In the genomic region with DNA sequence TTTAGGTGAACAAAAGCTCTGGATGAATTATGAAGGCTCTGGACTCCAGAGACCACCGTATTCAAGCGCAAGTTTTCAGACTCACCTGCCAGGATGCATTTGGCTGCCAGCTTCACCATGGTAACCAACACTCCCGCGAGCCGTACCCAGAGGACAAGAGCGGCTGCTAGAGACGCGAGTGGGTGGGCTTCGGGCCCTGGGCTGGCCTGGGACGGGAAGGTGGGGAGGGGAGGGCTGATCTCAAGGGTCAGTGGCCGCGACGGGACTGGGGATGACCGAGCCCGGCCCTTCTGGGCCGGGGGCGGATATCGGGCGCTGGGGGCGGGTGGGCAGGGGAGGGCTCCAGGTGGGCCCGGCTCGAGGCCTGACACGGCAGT, we compare ENCODE assay signal across 8 cellular contexts. TPM values are rescaled to one million over a fixed set of nuclear protein-coding genes. Genes with fewer than 3 reads are reported as not detected.
DNase-seq lines count a peak whose midpoint lies in the region; ATAC-seq and TF ChIP-seq lines count a peak whose summit lies in the region.

No MANE protein-coding gene starts in this region.

- H3K9me3 ChIP-seq in duodenal mucosa (ENCODE audit: control insufficient read depth in 1 of 2, low read length in 2 of 2) = no peaks in the 10 kb centered on the region
- H3K9me3 ChIP-seq in mucosa of descending colon = no peaks in the 10 kb centered on the region
- no peaks in the 10 kb centered on the region for H3K9me3 ChIP-seq in stomach

- H3K4me1 ChIP-seq in duodenal mucosa (ENCODE audit: control insufficient read depth in 1 of 2, insufficient read depth in 2 of 2, low read length in 2 of 2) = peaks cover 12 to 17% of the 10 kb centered on the region in 2 donors
- peaks cover 12% of the 10 kb centered on the region for H3K4me1 ChIP-seq in mucosa of descending colon (ENCODE audit: low read depth)
- peaks cover 0 to 18% (median 12%) of the 10 kb centered on the region in 4 donors for H3K4me1 ChIP-seq in stomach

- TF ChIP-seq CTCF in HL-60 (IDR thresholded peaks at IDR 0.05; ENCODE audit: insufficient read depth, low read length) (no peak), activated B cell treated with CpG ODN at 0.5 μM for 24 hours (IDR thresholded peaks at IDR 0.05) (no peak), mucosa of descending colon (IDR thresholded peaks at IDR 0.05) (no peak), stomach (IDR thresholded peaks at IDR 0.05) (no peak)

- H3K36me3 Mint-ChIP-seq in activated B cell treated with CpG ODN at 0.5 μM for 24 hours (ENCODE audit: low read depth) = peaks cover 6% of the 10 kb centered on the region

- no peak for TF ChIP-seq POLR2A in stomach (IDR thresholded peaks at IDR 0.05)

- H3K27ac Mint-ChIP-seq in activated B cell treated with CpG ODN at 0.5 μM for 24 hours = peak overlapping the region; percentile 89

- H3K4me1 Mint-ChIP-seq in activated B cell treated with CpG ODN at 0.5 μM for 24 hours = peaks cover 14% of the 10 kb centered on the region

- H3K36me3 ChIP-seq in duodenal mucosa (ENCODE audit: control insufficient read depth in 1 of 2, insufficient read depth in 2 of 2, low read length in 2 of 2) (peaks cover 0 to 7% of the 10 kb centered on the region in 2 donors), mucosa of descending colon (ENCODE audit: low read depth) (no peaks in the 10 kb centered on the region), stomach (peaks cover 0 to 15% (median 4%) of the 10 kb centered on the region in 4 donors)

- H3K9ac ChIP-seq in duodenal mucosa (ENCODE audit: low read depth in 1 of 2, low read length in 2 of 2) = peak overlapping the region; percentile 85 to 89

- peak overlapping the region; percentile 88 for H3K4me3 Mint-ChIP-seq in activated B cell treated with CpG ODN at 0.5 μM for 24 hours

- no peaks in the 10 kb centered on the region for H3K27me3 Mint-ChIP-seq in activated B cell treated with CpG ODN at 0.5 μM for 24 hours

- CTCF ChIA-PET in activated B cell treated with CpG ODN at 0.5 μM for 24 hours (lab: Charles Lee) = interaction anchor here (0.9 to 4.0 kb wide), 9 partner anchors 18 to 485 kb away, joined by 3 to 25 read pairs (median 5); partner anchors contain the start of gene NCF4

- intact Hi-C loops in activated B cell treated with CpG ODN at 0.5 μM for 24 hours (cut with micrococcal nuclease) = loop anchor here (5.0 kb wide), 1 partner anchor 248 kb away; the partner anchor contains the start of gene EIF3D
- intact Hi-C loops in mucosa of descending colon (cut with DNase I, micrococcal nuclease) = loop anchor here in 1 of 2 donors (10.0 kb wide), 1 partner anchor 231 kb away; no protein-coding TSS in a partner anchor
- intact Hi-C loops in stomach (cut with DNase I; ENCODE audit: low total_unique reads) = no loop called here

- peak overlapping the region; percentile 46 for H3K27ac ChIP-seq in HL-60 (replicated peaks)
- H3K27ac ChIP-seq in duodenal mucosa (ENCODE audit: low read depth, low read length) = no peak overlapping the region
- H3K27ac ChIP-seq in stomach = peak overlapping the region; percentile 86 to 94 (median 91)

- H3K4me3 ChIP-seq in HL-60 (replicated peaks; ENCODE audit: insufficient read depth, low read length) (peak overlapping the region; percentile 83), duodenal mucosa (ENCODE audit: low read depth in 1 of 2, low read length in 2 of 2) (peak overlapping the region; percentile 87 to 90), mucosa of descending colon (peak overlapping the region; percentile 94), stomach (peak overlapping the region; percentile 84 to 97 (median 92))

- 0 to 2% (median 0%) methylated on average over 12 to 23 of the region's 23 CpGs for WGBS in stomach, 5 donors

- POLR2A ChIA-PET in activated B cell treated with CpG ODN at 0.5 μM for 24 hours (lab: Charles Lee) = interaction anchor here (0.6 to 2.5 kb wide), 17 partner anchors 78 to 882 kb away, joined by 3 to 24 read pairs (median 4); partner anchors contain the start of genes EIF3D, FOXRED2, MPST and NCF4

- no peak for TF ChIP-seq EP300 in stomach (IDR thresholded peaks at IDR 0.05)

- H3K27me3 ChIP-seq in HL-60 (ENCODE audit: insufficient read depth, poor library complexity, severe bottlenecking) (no peaks in the 10 kb centered on the region), duodenal mucosa (ENCODE audit: control insufficient read depth in 1 of 2, insufficient read depth in 2 of 2, low read length in 2 of 2) (no peaks in the 10 kb centered on the region), stomach (no peaks in the 10 kb centered on the region)

- peak; percentile 1 for ATAC-seq in activated B cell treated with CpG ODN at 0.5 μM for 24 hours (ENCODE audit: low read depth)
- ATAC-seq in mucosa of descending colon = peak; percentile 4

- H3K9me3 Mint-ChIP-seq in activated B cell treated with CpG ODN at 0.5 μM for 24 hours = no peaks in the 10 kb centered on the region

- DNase-seq in GM19240 (ENCODE audit: insufficient read length, low spot score) (peak; percentile 19), HL-60 (ENCODE audit: low read depth in 1 of 2, low spot score in 1 of 2) (no peak), activated B cell treated with CpG ODN at 0.5 μM for 24 hours (no peak), mucosa of descending colon (peak; percentile 46 to 76 (median 57)), stomach (peak; percentile 44), DMS79 (lab: John Stamatoyannopoulos, UW) (no peak), ureter (ENCODE audit: low spot score) (no peak)

RNA-seq across cellular contexts. Expression of gene IFT27, which starts 0.3 kb away (rescaled TPM):
- 26.2 and 32.7 TPM in 2 replicates for total RNA-seq in activated B cell treated with CpG ODN at 0.5 μM for 24 hours
- 10 to 100 TPM; 29.0 to 37.2 (median 29.7) TPM for total RNA-seq in mucosa of descending colon
- total RNA-seq in stomach = 10 to 100 TPM in 3 of 5 donors, 1 to 10 TPM in 2; 8.2 to 36.1 (median 13.8) TPM
- polyA plus RNA-seq in stomach = 10 to 100 TPM; 19.4 to 31.5 (median 24.6) TPM
- 41.2 TPM for total RNA-seq in ureter

RNA-seq across cellular contexts. Expression of gene PVALB, which starts 41.3 kb away (rescaled TPM):
- total RNA-seq in activated B cell treated with CpG ODN at 0.5 μM for 24 hours (not detected in 2 replicates), mucosa of descending colon (not detected), stomach (not detected), ureter (125 TPM)
- 1 to 10 TPM in 2 of 3 donors, under 1 TPM in 1; 0.95 to 4.1 (median 2.1) TPM for polyA plus RNA-seq in stomach

Comparison
In these comparisons a context has a peak if more than half of its experiments do, and no peak if none do; other contexts are left out.
1. DNase-seq: peak in GM19240 (single experiment), mucosa of descending colon (3 of 3) and stomach (single experiment); none in HL-60 (0 of 2), activated B cell treated with CpG ODN at 0.5 μM for 24 hours (single experiment), DMS79 (single experiment) and ureter (single experiment).
2. RNA of gene PVALB, which starts 41.3 kb away (total RNA-seq): 125 TPM in ureter (single experiment); not detected in activated B cell treated with CpG ODN at 0.5 μM for 24 hours, not detected in mucosa of descending colon and not detected in stomach; every median in the first group is over 100 times any median in the second.
3. Peak in every context shown above with its lines, with median percentiles within 50 percentile points of each other: H3K4me3 ChIP-seq.